ENCODE assay signal across 10 cellular contexts in the genomic region with DNA sequence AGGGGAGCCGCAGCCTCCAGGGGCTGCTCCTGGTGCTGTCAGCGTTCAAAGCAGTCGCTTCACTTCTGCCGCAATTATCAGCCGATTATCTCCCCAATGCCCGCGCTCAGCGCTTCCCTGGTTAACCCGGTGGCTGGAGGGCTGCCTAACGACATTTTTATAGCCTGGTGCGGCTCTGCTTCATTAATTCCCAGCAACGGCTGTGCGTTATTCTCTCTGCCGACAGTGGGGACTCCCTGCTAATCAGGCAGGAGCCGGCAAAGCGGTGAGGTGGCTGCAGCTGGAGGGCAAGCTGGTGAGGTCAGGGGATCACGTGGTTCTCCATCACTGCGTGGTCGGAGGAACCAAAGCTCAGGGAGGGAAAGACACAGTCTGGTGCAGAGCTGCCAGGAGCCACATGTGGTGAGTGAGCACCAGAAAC.
A peak's percentile ranks its signal among the peaks of the same experiment; 100 is the strongest.
DNase-seq lines count a peak whose midpoint lies in the region; ATAC-seq, FAIRE-seq and TF ChIP-seq lines count a peak whose summit lies in the region.
"Had no signal": no experiment of that assay in that cellular context is flagged by ENCODE, and none has a peak within 500 bp of the region (broad histone marks: within the 10 kb centered on the region; RNA-seq: fewer than 3 reads in every experiment).

No MANE protein-coding gene starts in this region.

- no peak overlapping the region for H4K91ac ChIP-seq in trophoblast cell (ENCODE audit: low read depth, low read length)

- H3K9me2 ChIP-seq in SK-N-SH = no peaks in the 10 kb centered on the region

- no peak for TF ChIP-seq CTCF in SK-N-SH (IDR thresholded peaks at IDR 0.05)
- TF ChIP-seq CTCF in GM13977 (IDR thresholded peaks at IDR 0.05; ENCODE audit: extremely low read depth, insufficient read depth, missing control alignments) = no peak
- TF ChIP-seq CTCF in D721Med (IDR thresholded peaks at IDR 0.05; ENCODE audit: insufficient read depth, missing control alignments) = no peak
- TF ChIP-seq CTCF in transverse colon (IDR thresholded peaks at IDR 0.05) = no peak

- no peak overlapping the region for H2BK120ac ChIP-seq in trophoblast cell (ENCODE audit: insufficient read depth, low read length, poor library complexity)

- CTCF ChIA-PET in SK-N-SH (lab: Yijun Ruan, JAX) = interaction anchor here (0.7 to 1.2 kb wide), 2 partner anchors 10 to 401 kb away, joined by 3 read pairs; no protein-coding TSS in a partner anchor

- H3K27me3 ChIP-seq in SK-N-SH (ENCODE audit: insufficient read depth) (no peaks in the 10 kb centered on the region), trophoblast cell (ENCODE audit: insufficient read depth, low read length) (no peaks in the 10 kb centered on the region), transverse colon (peaks cover 35% of the 10 kb centered on the region)

- H3K9me3 ChIP-seq in SK-N-SH = no peaks in the 10 kb centered on the region
- no peaks in the 10 kb centered on the region for H3K9me3 ChIP-seq in trophoblast cell (ENCODE audit: insufficient read depth, low read depth, low read length)
- no peaks in the 10 kb centered on the region for H3K9me3 ChIP-seq in transverse colon
- H3K9me3 ChIP-seq: SJSA1 had no signal

- no peak overlapping the region for H2AFZ ChIP-seq in SK-N-SH (ENCODE audit: low read depth)
- no peak overlapping the region for H2AFZ ChIP-seq in trophoblast cell (ENCODE audit: insufficient read depth, low read length, poor library complexity)

- no peaks in the 10 kb centered on the region for H3K36me3 ChIP-seq in SK-N-SH (replicated peaks in 1 of 2; ENCODE audit: control insufficient read depth in 1 of 2, insufficient read depth in 2 of 2, low read length in 1 of 2)
- H3K36me3 ChIP-seq in trophoblast cell (ENCODE audit: control insufficient read depth in 1 of 2, insufficient read depth in 2 of 2, low read length in 2 of 2) = no peaks in the 10 kb centered on the region
- H3K36me3 ChIP-seq in transverse colon = no peaks in the 10 kb centered on the region
- H3K36me3 ChIP-seq: heart left ventricle, SJSA1 had no signal

- no peak overlapping the region for H3K14ac ChIP-seq in trophoblast cell (ENCODE audit: low read length)

- H3K79me2 ChIP-seq in SK-N-SH (ENCODE audit: insufficient read depth) (no peaks in the 10 kb centered on the region), trophoblast cell (ENCODE audit: control insufficient read depth, insufficient read depth, low read length, poor library complexity) (no peaks in the 10 kb centered on the region)

- no peak overlapping the region for H2BK12ac ChIP-seq in trophoblast cell (ENCODE audit: low read length)

- DNase-seq in SK-N-SH = peak; percentile 78
- DNase-seq in NCI-H1417 treated with DMSO at 0.1 percent for 48 hours (lab: John Stamatoyannopoulos, UW) = peak; percentile 43
- DNase-seq in dermis blood vessel endothelial cell = peak; percentile 15
- peak in 1 of 2 donors; percentile 10 for DNase-seq in trophoblast cell
- no peak for DNase-seq in GM13977 (ENCODE audit: low spot score)
- DNase-seq in D721Med (ENCODE audit: insufficient read length, low spot score) = no peak
- no peak for DNase-seq in transverse colon

- intact Hi-C loops in transverse colon (cut with DNase I; ENCODE audit: low total_unique reads) = no loop called here

- H4K12ac ChIP-seq in trophoblast cell (ENCODE audit: low read depth, low read length) = no peak overlapping the region

- no peak for TF ChIP-seq POLR2A in transverse colon (IDR thresholded peaks at IDR 0.05)

- H3K27ac ChIP-seq in SK-N-SH (ENCODE audit: low read depth in 2 of 2, low read length in 1 of 2) (no peak overlapping the region), trophoblast cell (ENCODE audit: low read depth, low read length) (no peak overlapping the region), transverse colon (no peak overlapping the region)
- H3K27ac ChIP-seq: heart left ventricle, SJSA1 had no signal

- H3K4ac ChIP-seq in trophoblast cell (ENCODE audit: low read depth, low read length) = no peak overlapping the region

- H4K8ac ChIP-seq in trophoblast cell (ENCODE audit: low read depth, low read length) = no peak overlapping the region

- no peak for TF ChIP-seq EP300 in SK-N-SH (IDR thresholded peaks at IDR 0.05; ENCODE audit: borderline replicate concordance in 1 of 2, low read depth in 1 of 2, low read length in 1 of 2)
- no peak for TF ChIP-seq EP300 in transverse colon (IDR thresholded peaks at IDR 0.05; ENCODE audit: low read depth)

- no peak overlapping the region for H2AK5ac ChIP-seq in trophoblast cell (ENCODE audit: low read length)

- H3K23ac ChIP-seq in trophoblast cell (ENCODE audit: low read length) = no peak overlapping the region

- H3K4me3 ChIP-seq in SK-N-SH (ENCODE audit: low read depth in 2 of 2, low read length in 1 of 2) = no peak overlapping the region
- no peak overlapping the region for H3K4me3 ChIP-seq in trophoblast cell (ENCODE audit: low read depth, low read length)
- no peak overlapping the region for H3K4me3 ChIP-seq in transverse colon
- H3K4me3 ChIP-seq: SJSA1 had no signal

- TF ChIP-seq RAD21 in SK-N-SH (IDR thresholded peaks at IDR 0.05; ENCODE audit: low read length) = no peak

- whole genome bisulfite sequencing in SK-N-SH (ENCODE audit: low lambda C conversion rate) = 17% methylated on average over 19 of the region's 19 CpGs
- WGBS in trophoblast cell (ENCODE audit: extremely low coverage, insufficient coverage, insufficient read length) = no CpG with 5 or more reads among the region's 19 CpGs
- 3 to 15% methylated on average over 5 to 19 of the region's 19 CpGs for WGBS in transverse colon (ENCODE audit: low coverage in 1 of 2), 2 donors

- H3K4me1 ChIP-seq in SK-N-SH (ENCODE audit: control insufficient read depth in 1 of 2, insufficient read depth in 2 of 2, low read depth in 1 of 2, low read length in 1 of 2) (peaks cover 0 to 5% of the 10 kb centered on the region in 2 experiments; a peak in 1 of 4 replicates), trophoblast cell (ENCODE audit: control insufficient read depth in 1 of 2, insufficient read depth in 2 of 2, low read length in 2 of 2) (peaks cover 2 to 5% of the 10 kb centered on the region in 2 experiments), transverse colon (no peaks in the 10 kb centered on the region)
- H3K4me1 ChIP-seq: SJSA1 had no signal

- no peak for ATAC-seq in SK-N-SH treated with all-trans-retinoic acid at 6 μM for 48 hours

- no peaks in the 10 kb centered on the region for H3F3A ChIP-seq in SK-N-SH (replicated peaks; ENCODE audit: insufficient read depth)

- no peak overlapping the region for H3K18ac ChIP-seq in trophoblast cell (ENCODE audit: low read length)

- H3K79me1 ChIP-seq in trophoblast cell (ENCODE audit: low read length) = no peaks in the 10 kb centered on the region

- no peak overlapping the region for H2BK5ac ChIP-seq in trophoblast cell (ENCODE audit: low read depth, low read length, poor library complexity)

- FAIRE-seq in D721Med (lab: Jason Lieb, UNC) = no peak

- H4K20me1 ChIP-seq in SK-N-SH (ENCODE audit: insufficient read depth) = no peaks in the 10 kb centered on the region

- H3K4me2 ChIP-seq in SK-N-SH (no peak overlapping the region), trophoblast cell (ENCODE audit: low read length) (peak overlapping the region; percentile 58)

- in situ Hi-C loops in GM13977 (cut with MboI; ENCODE audit: low pct_unique_long_range_greater_than_20kb, low sequenced_read_pairs, unreplicated experiment) = no loop called here
- in situ Hi-C loops in transverse colon (cut with MboI; ENCODE audit: low pct_ligation_motif_present in 1 of 4, low pct_unique_long_range_greater_than_20kb in 1 of 4, low sequenced_read_pairs in 3 of 4) = no loop called here

- POLR2A ChIA-PET in SK-N-SH (lab: Yijun Ruan, JAX) = no interaction called here

- H3K9ac ChIP-seq in SK-N-SH (no peak overlapping the region), trophoblast cell (ENCODE audit: low read length) (no peak overlapping the region)

TF ChIP-seq in SK-N-SH, 30 proteins besides CTCF, POLR2A, EP300 and RAD21 (continues in another document):
- TF ChIP-seq, protein P1, sequence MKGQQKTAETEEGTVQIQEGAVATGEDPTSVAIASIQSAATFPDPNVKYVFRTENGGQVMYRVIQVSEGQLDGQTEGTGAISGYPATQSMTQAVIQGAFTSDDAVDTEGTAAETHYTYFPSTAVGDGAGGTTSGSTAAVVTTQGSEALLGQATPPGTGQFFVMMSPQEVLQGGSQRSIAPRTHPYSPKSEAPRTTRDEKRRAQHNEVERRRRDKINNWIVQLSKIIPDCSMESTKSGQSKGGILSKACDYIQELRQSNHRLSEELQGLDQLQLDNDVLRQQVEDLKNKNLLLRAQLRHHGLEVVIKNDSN (IDR thresholded peaks at IDR 0.05; ENCODE audit: borderline replicate concordance, low read depth) = peak; percentile 55; the same call in 1 of the 2 replicates
- TF ChIP-seq, protein P2, sequence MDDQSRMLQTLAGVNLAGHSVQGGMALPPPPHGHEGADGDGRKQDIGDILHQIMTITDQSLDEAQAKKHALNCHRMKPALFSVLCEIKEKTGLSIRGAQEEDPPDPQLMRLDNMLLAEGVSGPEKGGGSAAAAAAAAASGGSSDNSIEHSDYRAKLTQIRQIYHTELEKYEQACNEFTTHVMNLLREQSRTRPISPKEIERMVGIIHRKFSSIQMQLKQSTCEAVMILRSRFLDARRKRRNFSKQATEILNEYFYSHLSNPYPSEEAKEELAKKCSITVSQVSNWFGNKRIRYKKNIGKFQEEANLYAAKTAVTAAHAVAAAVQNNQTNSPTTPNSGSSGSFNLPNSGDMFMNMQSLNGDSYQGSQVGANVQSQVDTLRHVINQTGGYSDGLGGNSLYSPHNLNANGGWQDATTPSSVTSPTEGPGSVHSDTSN (IDR thresholded peaks at IDR 0.05) = no peak
- no peak for TF ChIP-seq CHD2 (IDR thresholded peaks at IDR 0.05; ENCODE audit: low read length, partially characterized antibody)

TF ChIP-seq in SK-N-SH treated with all-trans-retinoic acid at 6 μM for 48 hours, 23 proteins besides CTCF, POLR2A, EP300 and RAD21 (continues in another document):
- TF ChIP-seq, protein P3, sequence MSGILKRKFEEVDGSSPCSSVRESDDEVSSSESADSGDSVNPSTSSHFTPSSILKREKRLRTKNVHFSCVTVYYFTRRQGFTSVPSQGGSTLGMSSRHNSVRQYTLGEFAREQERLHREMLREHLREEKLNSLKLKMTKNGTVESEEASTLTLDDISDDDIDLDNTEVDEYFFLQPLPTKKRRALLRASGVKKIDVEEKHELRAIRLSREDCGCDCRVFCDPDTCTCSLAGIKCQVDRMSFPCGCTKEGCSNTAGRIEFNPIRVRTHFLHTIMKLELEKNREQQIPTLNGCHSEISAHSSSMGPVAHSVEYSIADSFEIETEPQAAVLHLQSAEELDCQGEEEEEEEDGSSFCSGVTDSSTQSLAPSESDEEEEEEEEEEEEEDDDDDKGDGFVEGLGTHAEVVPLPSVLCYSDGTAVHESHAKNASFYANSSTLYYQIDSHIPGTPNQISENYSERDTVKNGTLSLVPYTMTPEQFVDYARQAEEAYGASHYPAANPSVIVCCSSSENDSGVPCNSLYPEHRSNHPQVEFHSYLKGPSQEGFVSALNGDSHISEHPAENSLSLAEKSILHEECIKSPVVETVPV (CRISPR knock-in tag; IDR thresholded peaks at IDR 0.05) = no peak
- no peak for TF ChIP-seq SNAI2 (CRISPR knock-in tag; IDR thresholded peaks at IDR 0.05)

Comparison
In these comparisons a context has a peak if more than half of its experiments do, and no peak if none do; other contexts are left out.
1. DNase-seq: peak in SK-N-SH (single experiment), NCI-H1417 treated with DMSO at 0.1 percent for 48 hours (single experiment) and dermis blood vessel endothelial cell (single experiment); none in GM13977 (single experiment), D721Med (single experiment) and transverse colon (single experiment).